In genomic region chr3:195905970-195906864, GRCh38 we compare ENCODE assay signal across 8 cellular contexts. TPM values are rescaled to one million over a fixed set of nuclear protein-coding genes. Genes with fewer than 3 reads are reported as not detected.
A peak's percentile ranks its signal among the peaks of the same experiment; 100 is the strongest.
DNase-seq lines count a peak whose midpoint lies in the region; ATAC-seq, FAIRE-seq and TF ChIP-seq lines count a peak whose summit lies in the region.

No MANE protein-coding gene starts in this region.

- FAIRE-seq in D721Med (lab: Jason Lieb, UNC), result no peak

- peaks cover 12 to 15% of the 10 kb centered on the region in 2 donors for H3K36me3 Mint-ChIP-seq in CD14-positive monocyte
- H3K36me3 Mint-ChIP-seq in IgD-negative memory B cell, result no peaks in the 10 kb centered on the region
- peaks cover 1% of the 10 kb centered on the region for H3K36me3 Mint-ChIP-seq in activated naive CD4-positive, alpha-beta T cell treated with anti-CD3 and anti-CD28 coated beads for 36 hours (ENCODE audit: low read depth)
- H3K36me3 Mint-ChIP-seq in memory B cell, result peaks cover 2% of the 10 kb centered on the region

- H3K9me3 Mint-ChIP-seq in CD14-positive monocyte (peaks cover 0 to 1% (median 0%) of the 10 kb centered on the region in 7 donors), IgD-negative memory B cell (no peaks in the 10 kb centered on the region), memory B cell (no peaks in the 10 kb centered on the region)
- no peaks in the 10 kb centered on the region for H3K9me3 Mint-ChIP-seq in activated naive CD4-positive, alpha-beta T cell treated with anti-CD3 and anti-CD28 coated beads for 36 hours

- CTCF ChIA-PET in activated naive CD4-positive, alpha-beta T cell treated with anti-CD3 and anti-CD28 coated beads for 36 hours (lab: Charles Lee), result interaction anchor here (0.9 to 4.3 kb wide), 4 partner anchors 12 to 49 kb away, joined by 4 to 67 read pairs (median 6); no protein-coding TSS in a partner anchor

- H3K27ac Mint-ChIP-seq in CD14-positive monocyte (peak overlapping the region; percentile 99 to 100 (median 99)), IgD-negative memory B cell (peak overlapping the region; percentile 98 to 99 (median 98)), memory B cell (peak overlapping the region; percentile 100)
- peak overlapping the region; percentile 93 for H3K27ac Mint-ChIP-seq in activated naive CD4-positive, alpha-beta T cell treated with anti-CD3 and anti-CD28 coated beads for 36 hours

- H3K4me1 Mint-ChIP-seq in CD14-positive monocyte (peaks cover 75% of the 10 kb centered on the region), IgD-negative memory B cell (peaks cover 31 to 46% (median 39%) of the 10 kb centered on the region in 3 donors), memory B cell (peaks cover 44% of the 10 kb centered on the region)
- peaks cover 53% of the 10 kb centered on the region for H3K4me1 Mint-ChIP-seq in activated naive CD4-positive, alpha-beta T cell treated with anti-CD3 and anti-CD28 coated beads for 36 hours (ENCODE audit: low read depth)

- no peak for TF ChIP-seq CTCF in CD14-positive monocyte (IDR thresholded peaks at IDR 0.05)
- no peak for TF ChIP-seq CTCF in D721Med (IDR thresholded peaks at IDR 0.05; ENCODE audit: insufficient read depth, missing control alignments)

- H3K4me3 Mint-ChIP-seq in CD14-positive monocyte, result peak overlapping the region; percentile 95 to 96
- H3K4me3 Mint-ChIP-seq in IgD-negative memory B cell, result peak overlapping the region; percentile 88 to 95 (median 94)
- peak overlapping the region; percentile 85 for H3K4me3 Mint-ChIP-seq in activated naive CD4-positive, alpha-beta T cell treated with anti-CD3 and anti-CD28 coated beads for 36 hours
- peak overlapping the region; percentile 97 for H3K4me3 Mint-ChIP-seq in memory B cell

- intact Hi-C loops in CD14-positive monocyte (cut with micrococcal nuclease), result loop anchor here in 1 of 2 donors (1.0 to 10.0 kb wide), 5 partner anchors 11 to 1321 kb away; partner anchors contain the start of genes NRROS and PPP1R2
- intact Hi-C loops in activated naive CD4-positive, alpha-beta T cell treated with anti-CD3 and anti-CD28 coated beads for 36 hours (cut with micrococcal nuclease), result loop anchor here (2.0 to 5.0 kb wide), 3 partner anchors 319 to 463 kb away; partner anchors contain the start of gene ACAP2

- DNase-seq in CD14-positive monocyte (ENCODE audit: low spot score) (peak; percentile 46), memory B cell (ENCODE audit: low spot score in 2 of 2) (no peak), NCI-H1694 (lab: John Stamatoyannopoulos, UW) (no peak), D721Med (ENCODE audit: insufficient read length, low spot score) (no peak)
- DNase-seq in activated naive CD4-positive, alpha-beta T cell treated with anti-CD3 and anti-CD28 coated beads for 36 hours, result peak; percentile 28
- DNase-seq in effector CD4-positive, alpha-beta T cell, result no peak
- DNase-seq in stimulated activated CD4-positive, alpha-beta T cell treated with anti-CD3 and anti-CD28 coated beads, Interleukin-15, amount 100 ng/mL, for 24 hours, result no peak

- ATAC-seq in memory B cell (ENCODE audit: low read depth), result peak; percentile 4

- H3K27me3 Mint-ChIP-seq in CD14-positive monocyte (ENCODE audit: low read depth in 3 of 3) (peaks cover 0 to 1% (median 0%) of the 10 kb centered on the region in 3 donors), IgD-negative memory B cell (no peaks in the 10 kb centered on the region), memory B cell (no peaks in the 10 kb centered on the region)
- no peaks in the 10 kb centered on the region for H3K27me3 Mint-ChIP-seq in activated naive CD4-positive, alpha-beta T cell treated with anti-CD3 and anti-CD28 coated beads for 36 hours (ENCODE audit: low read depth)

RNA-seq across cellular contexts. Expression of gene TNK2, which starts 2.1 kb away (rescaled TPM):
- 1 to 10 TPM in 1 of 2 donors, under 1 TPM in 1; 0.84 to 1.8 TPM for polyA plus RNA-seq in CD14-positive monocyte
- 6.1 TPM for polyA plus RNA-seq in IgD-negative memory B cell
- total RNA-seq in activated naive CD4-positive, alpha-beta T cell treated with anti-CD3 and anti-CD28 coated beads for 36 hours, result 10 to 100 TPM; 40.0 to 46.6 TPM

Comparison
In these comparisons a context has a peak if more than half of its experiments do, and no peak if none do; other contexts are left out.
1. DNase-seq: peak in CD14-positive monocyte (single experiment) and activated naive CD4-positive, alpha-beta T cell treated with anti-CD3 and anti-CD28 coated beads for 36 hours (single experiment); none in memory B cell (0 of 2), NCI-H1694 (single experiment), effector CD4-positive, alpha-beta T cell (single experiment), D721Med (single experiment) and stimulated activated CD4-positive, alpha-beta T cell treated with anti-CD3 and anti-CD28 coated beads, Interleukin-15, amount 100 ng/mL, for 24 hours (single experiment).
2. Peak in every context shown above with its lines, with median percentiles within 50 percentile points of each other: H3K27ac Mint-ChIP-seq and H3K4me3 Mint-ChIP-seq.